In the genomic region with DNA sequence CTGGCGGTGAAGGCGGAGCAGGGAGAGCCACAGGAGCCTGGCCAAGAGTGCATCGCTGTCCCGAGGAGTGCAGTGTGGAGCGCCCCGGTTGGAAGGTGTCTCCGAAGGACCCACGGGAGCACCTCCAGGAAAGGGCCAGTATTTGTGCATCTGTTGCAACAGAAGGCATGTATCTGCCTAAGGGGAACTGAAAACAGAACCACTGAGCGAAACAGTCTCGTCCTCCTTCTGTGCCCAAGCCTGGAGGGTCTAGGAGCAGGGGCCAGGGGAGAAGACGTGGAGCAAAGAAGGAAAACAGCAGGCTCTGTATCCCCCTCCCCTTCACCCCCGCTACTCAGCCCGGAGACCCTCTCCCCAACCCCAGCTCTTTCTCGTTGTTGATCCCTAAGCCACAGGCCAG, we compare ENCODE assay signal across 22 cellular contexts. TPM values are rescaled to one million over a fixed set of nuclear protein-coding genes. Genes with fewer than 3 reads are reported as not detected.
DNase-seq lines count a peak whose midpoint lies in the region; ATAC-seq, FAIRE-seq and TF ChIP-seq lines count a peak whose summit lies in the region.
"Had no signal": no experiment of that assay in that cellular context is flagged by ENCODE, and none has a peak within 500 bp of the region (broad histone marks: within the 10 kb centered on the region; RNA-seq: fewer than 3 reads in every experiment).

No MANE protein-coding gene starts in this region.

- H4K20me1 ChIP-seq in K562 (replicated peaks; ENCODE audit: control insufficient read depth, insufficient read depth, low read length): no peaks in the 10 kb centered on the region
- H4K20me1 ChIP-seq: BLaER1 had no signal

- no peak overlapping the region for H3K27ac ChIP-seq in K562 (ENCODE audit: extremely low read depth, low read depth, low read length)
- no peak overlapping the region for H3K27ac ChIP-seq in adrenal gland
- H3K27ac ChIP-seq: BLaER1 had no signal

- CTCF ChIA-PET in K562 (lab: Yijun Ruan, JAX; ENCODE audit: low intra/inter-chr PET ratio): no interaction called here

- in situ Hi-C loops in K562 (cut with MboI): no loop called here

- H3K9me1 ChIP-seq in K562 (ENCODE audit: control insufficient read depth, insufficient read depth, low read length): no peaks in the 10 kb centered on the region

- H2AFZ ChIP-seq in K562 (ENCODE audit: low read depth, low read length): peak overlapping the region; percentile 53; the same call in 1 of the 2 replicates

- H3K4me1 ChIP-seq in K562 (replicated peaks in 1 of 2; ENCODE audit: control insufficient read depth in 2 of 2, insufficient read depth in 2 of 2, low read length in 2 of 2) (peaks cover 0 to 2% of the 10 kb centered on the region in 2 experiments; a peak in 3 of 5 replicates), adrenal gland (replicated peaks in 1 of 2) (no peaks in the 10 kb centered on the region)

- H3K9me3 ChIP-seq in K562 (replicated peaks; ENCODE audit: control insufficient read depth, insufficient read depth, low read depth, low read length) (no peaks in the 10 kb centered on the region), adrenal gland (replicated peaks in 1 of 3) (no peaks in the 10 kb centered on the region)
- H3K9me3 ChIP-seq: BLaER1, SK-N-SH had no signal

- H3K36me3 ChIP-seq in K562 (ENCODE audit: control insufficient read depth, insufficient read depth, low read length) (no peaks in the 10 kb centered on the region), adrenal gland (replicated peaks in 1 of 2) (no peaks in the 10 kb centered on the region)
- H3K36me3 ChIP-seq: BLaER1 had no signal

- peak overlapping the region in 1 of 2 experiments; percentile 56; a peak in 1 of 4 replicates for H3K9ac ChIP-seq in K562 (ENCODE audit: insufficient read depth in 1 of 2, low read depth in 2 of 2, low read length in 2 of 2)
- H3K9ac ChIP-seq: BLaER1, SK-N-SH had no signal

- TF ChIP-seq RAD21 in K562 (CRISPR knock-in tag; conservative IDR thresholded peaks at IDR 0.05 in 1 of 2, IDR thresholded peaks at IDR 0.05 in 1 of 2): no peak

- no peak for FAIRE-seq in GM12891 (lab: Jason Lieb, UNC)
- no peak for FAIRE-seq in K562 (lab: Jason Lieb, UNC)
- no peak for FAIRE-seq in RCC 7860 (lab: Jason Lieb, UNC)
- FAIRE-seq: A204.1, GM19239 had no signal

- TF ChIP-seq CTCF in K562 (IDR thresholded peaks at IDR 0.05 in 2 of 3, conservative IDR thresholded peaks at IDR 0.05 in 1 of 3; ENCODE audit: insufficient read depth in 2 of 3, low read depth in 1 of 3, low read length in 3 of 3) (no peak), adrenal gland (IDR thresholded peaks at IDR 0.05) (no peak)

- intact Hi-C loops in K562 (cut with micrococcal nuclease): no loop called here
- intact Hi-C loops in left cardiac atrium (cut with DNase I): no loop called here
- intact Hi-C loops in adrenal gland (cut with DNase I): no loop called here

- TF ChIP-seq EP300 in K562 (IDR thresholded peaks at IDR 0.05; ENCODE audit: low read length): no peak

- WGBS in K562 (ENCODE audit: insufficient coverage, low coverage, missing lambda C conversion rate): 36% methylated on average over 11 of the region's 14 CpGs
- 73 to 87% (median 80%) methylated on average over 13 to 14 of the region's 14 CpGs for WGBS in adrenal gland, 4 donors

- no peaks in the 10 kb centered on the region for H3K79me2 ChIP-seq in K562 (ENCODE audit: control insufficient read depth, insufficient read depth, low read length)

- TF ChIP-seq POLR2A in GM12891 (IDR thresholded peaks at IDR 0.05; ENCODE audit: low read depth, low read length): no peak
- TF ChIP-seq POLR2A in K562 (conservative IDR thresholded peaks at IDR 0.05): no peak
- no peak for TF ChIP-seq POLR2A in adrenal gland (IDR thresholded peaks at IDR 0.05)

- peak overlapping the region; percentile 38; the same call in 1 of the 2 replicates for H3K4me2 ChIP-seq in K562 (ENCODE audit: insufficient read depth, low read length)
- H3K4me2 ChIP-seq: BLaER1, SK-N-SH had no signal

- POLR2A ChIA-PET in K562 (lab: Yijun Ruan, JAX): interaction anchor here (0.6 to 1.1 kb wide), 2 partner anchors 16 to 146 kb away, joined by 3 read pairs; partner anchors contain the start of gene FRS2

- ATAC-seq in K562 (peak; percentile 59), left cardiac atrium (no peak)
- ATAC-seq: Panc1, Right ventricle myocardium inferior had no signal

- no peaks in the 10 kb centered on the region; a peak in 1 of 5 replicates for H3K27me3 ChIP-seq in K562 (ENCODE audit: control insufficient read depth in 2 of 2, insufficient read depth in 2 of 2, low read length in 2 of 2)
- H3K27me3 ChIP-seq in adrenal gland: no peaks in the 10 kb centered on the region
- H3K27me3 ChIP-seq: BLaER1 had no signal

- H3K4me3 ChIP-seq in K562 (no peak overlapping the region), adrenal gland (no peak overlapping the region)
- H3K4me3 ChIP-seq: BLaER1 had no signal

- no TSS peak for BruUV-seq in K562 (replicated peaks; lab: Mats Ljungman, UMichigan)

- DNase-seq in Ammon's horn (ENCODE audit: low spot score) (peak; percentile 11), GM12891 (ENCODE audit: insufficient read length, low spot score) (no peak), NOMO-1 treated with dmso at 0.1 percent for 144 hours (lab: John Stamatoyannopoulos, UW; ENCODE audit: unreplicated experiment) (peak; percentile 26), K562 (ENCODE audit: extremely low read depth in 1 of 4, low spot score in 3 of 4) (no peak), left cardiac atrium (no peak), RCC 7860 (ENCODE audit: low spot score) (no peak), adrenal gland (no peak), DMS79 (lab: John Stamatoyannopoulos, UW) (no peak)
- DNase-seq: GDM1, GOT3, KBM-7, NCI-H1048, NCI-H1436 treated with DMSO at 0.1 percent for 48 hours, NCI-H2029, NCI-H446 treated with DMSO at 0.1 percent for 48 hours, NCI-H748 treated with DMSO at 0.1 percent for 48 hours, SK-N-SH had no signal

TF ChIP-seq in GM12891, 5 proteins besides CTCF, POLR2A, EP300 and RAD21:
- TF ChIP-seq POU2F2 (IDR thresholded peaks at IDR 0.05; ENCODE audit: low read depth, low read length) (no peak), SPI1 (IDR thresholded peaks at IDR 0.05; ENCODE audit: low read depth, low read length) (peak; percentile 74), PAX5 (IDR thresholded peaks at IDR 0.05; ENCODE audit: insufficient read depth, low read length, severe bottlenecking) (no peak)

TF ChIP-seq in K562, 482 proteins besides CTCF, POLR2A, EP300 and RAD21 (continues in another document):
- TF ChIP-seq, protein P1, sequence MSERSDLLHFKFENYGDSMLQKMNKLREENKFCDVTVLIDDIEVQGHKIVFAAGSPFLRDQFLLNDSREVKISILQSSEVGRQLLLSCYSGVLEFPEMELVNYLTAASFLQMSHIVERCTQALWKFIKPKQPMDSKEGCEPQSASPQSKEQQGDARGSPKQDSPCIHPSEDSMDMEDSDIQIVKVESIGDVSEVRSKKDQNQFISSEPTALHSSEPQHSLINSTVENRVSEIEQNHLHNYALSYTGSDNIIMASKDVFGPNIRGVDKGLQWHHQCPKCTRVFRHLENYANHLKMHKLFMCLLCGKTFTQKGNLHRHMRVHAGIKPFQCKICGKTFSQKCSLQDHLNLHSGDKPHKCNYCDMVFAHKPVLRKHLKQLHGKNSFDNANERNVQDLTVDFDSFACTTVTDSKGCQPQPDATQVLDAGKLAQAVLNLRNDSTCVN (CRISPR knock-in tag; IDR thresholded peaks at IDR 0.05): no peak
- no peak for TF ChIP-seq ZBTB17 (CRISPR knock-in tag; IDR thresholded peaks at IDR 0.05)

RNA-seq across cellular contexts. Expression of gene LRRC10, which starts 5.3 kb away (rescaled TPM):
- polyA plus RNA-seq in GM12891 (2012; ENCODE audit: low read depth, missing spikeins): not detected
- total RNA-seq in K562 (2011; cell fraction: chromatin; rRNA removed; ENCODE audit: low replicate concordance): not detected in 2 replicates
- total RNA-seq in K562 (2011; cell fraction: nucleolus; rRNA removed): not detected in 2 replicates
- total RNA-seq in K562 (2011; cell fraction: nucleoplasm; rRNA removed): not detected in 2 replicates
- total RNA-seq in K562 (2014; rRNA removed) (not detected in 2 replicates), K562 (2014; rRNA removed; fragmentation: Illumina TruSeq; extraction: Trizol) (not detected in 2 replicates), K562 (2015; rRNA removed; fragmentation: Illumina TruSeq; extraction: Trizol) (not detected in 2 replicates), K562 (2021) (not detected in 2 replicates), left cardiac atrium (10 to 100 TPM; 12.0 to 19.6 TPM), adrenal gland (not detected)
- polyA plus RNA-seq in K562 (2011; rRNA removed) (not detected in 2 replicates), K562 (2014; fragmentation: Illumina TruSeq; extraction: Trizol) (not detected in 2 replicates), K562 (2014; fragmentation: Nextera tagmentation; extraction: Ambion mirVana) (not detected), K562 (2014; rRNA removed) (0.09 TPM in 1 of 2 replicates, not detected in the other), adrenal gland (not detected)
- polyA plus RNA-seq in K562 (2011; cell fraction: cytosol; rRNA removed): not detected in 2 replicates
- polyA plus RNA-seq in K562 (2011; cell fraction: nucleus; rRNA removed): not detected in 2 replicates
- polyA plus RNA-seq in K562 (2012): not detected in 2 replicates
- polyA minus RNA-seq in K562 (2011; rRNA and poly(A)+ RNA removed): not detected in 2 replicates
- polyA minus RNA-seq in K562 (2011; cell fraction: cytosol; rRNA and poly(A)+ RNA removed): not detected in 2 replicates
- polyA minus RNA-seq in K562 (2011; cell fraction: nucleus; rRNA and poly(A)+ RNA removed): not detected in 2 replicates
- polyA plus RNA-seq: SK-N-SH had no signal

RNA-seq across cellular contexts. Expression of gene CCT2, which starts 30.8 kb away (rescaled TPM):
- 193 TPM for polyA plus RNA-seq in GM12891 (2012; ENCODE audit: low read depth, missing spikeins)
- total RNA-seq in K562 (2011; cell fraction: chromatin; rRNA removed; ENCODE audit: low replicate concordance): 333 and 431 TPM in 2 replicates
- 196 and 211 TPM in 2 replicates for total RNA-seq in K562 (2011; cell fraction: nucleolus; rRNA removed)
- total RNA-seq in K562 (2011; cell fraction: nucleoplasm; rRNA removed): 207 and 217 TPM in 2 replicates
- total RNA-seq in K562 (2014; rRNA removed) (332 and 341 TPM in 2 replicates), K562 (2014; rRNA removed; fragmentation: Illumina TruSeq; extraction: Trizol) (589 and 619 TPM in 2 replicates), K562 (2015; rRNA removed; fragmentation: Illumina TruSeq; extraction: Trizol) (451 and 490 TPM in 2 replicates), K562 (2021) (442 and 469 TPM in 2 replicates), left cardiac atrium (100 to 1,000 TPM in 1 of 2 donors, 10 to 100 TPM in 1; 96.8 to 115 TPM), adrenal gland (100 to 1,000 TPM in 7 of 8 donors, 10 to 100 TPM in 1; 88.2 to 196 (median 119) TPM)
- polyA plus RNA-seq in K562 (2011; rRNA removed) (505 and 738 TPM in 2 replicates), K562 (2014; fragmentation: Illumina TruSeq; extraction: Trizol) (363 and 468 TPM in 2 replicates), K562 (2014; fragmentation: Nextera tagmentation; extraction: Ambion mirVana) (100 to 1,000 TPM; 542 to 680 TPM), K562 (2014; rRNA removed) (365 and 390 TPM in 2 replicates), adrenal gland (100 to 1,000 TPM in 2 of 3 donors, 10 to 100 TPM in 1; 83.5 to 233 (median 102) TPM)
- 265 and 312 TPM in 2 replicates for polyA plus RNA-seq in K562 (2011; cell fraction: cytosol; rRNA removed)
- polyA plus RNA-seq in K562 (2011; cell fraction: nucleus; rRNA removed): 205 and 273 TPM in 2 replicates
- polyA plus RNA-seq in K562 (2012): 233 and 445 TPM in 2 replicates
- polyA minus RNA-seq in K562 (2011; rRNA and poly(A)+ RNA removed): 500 and 548 TPM in 2 replicates
- 162 and 266 TPM in 2 replicates for polyA minus RNA-seq in K562 (2011; cell fraction: cytosol; rRNA and poly(A)+ RNA removed)
- 144 and 216 TPM in 2 replicates for polyA minus RNA-seq in K562 (2011; cell fraction: nucleus; rRNA and poly(A)+ RNA removed)

Comparison
In these comparisons a context has a peak if more than half of its experiments do, and no peak if none do; other contexts are left out.
1. DNase-seq: peak in Ammon's horn (single experiment) and NOMO-1 treated with dmso at 0.1 percent for 144 hours (single experiment); none in GM12891 (single experiment), K562 (0 of 4), left cardiac atrium (single experiment), RCC 7860 (single experiment), adrenal gland (0 of 7) and DMS79 (single experiment).
2. RNA of gene LRRC10, which starts 5.3 kb away (total RNA-seq): 12.0 to 19.6 TPM in left cardiac atrium; not detected in K562 and not detected in adrenal gland; every median in the first group is over 10 times any median in the second.